In genomic region chr7:152759655-152760383, GRCh38 we compare ENCODE assay signal across 1 cellular context.
TF ChIP-seq lines count a peak whose summit lies in the region.

Gene ACTR3B, plus strand, starts transcription at chr7:152759752. Its CDS starts 131 bp downstream, at chr7:152759883.

TF ChIP-seq in K562, 482 proteins besides CTCF, POLR2A, EP300 and RAD21 (continued from another document and continues in another):
- no peak for TF ChIP-seq GABPB2 (CRISPR knock-in tag; conservative IDR thresholded peaks at IDR 0.05)
- no peak for TF ChIP-seq CEBPZ (IDR thresholded peaks at IDR 0.05; ENCODE audit: borderline replicate concordance, low read depth, low read length)
- TF ChIP-seq OTX1 (CRISPR knock-in tag; IDR thresholded peaks at IDR 0.05), result 0 out of 2 replicates have a peak, but pooled peaks have one; percentile 19
- no peak; the same call in none of the 2 replicates for TF ChIP-seq POLR2H (tag; IDR thresholded peaks at IDR 0.05; ENCODE audit: low read depth)
- TF ChIP-seq ZNF507 (tag; conservative IDR thresholded peaks at IDR 0.05), result no peak
- no peak for TF ChIP-seq ZNF143 (CRISPR knock-in tag; IDR thresholded peaks at IDR 0.05)
- TF ChIP-seq TRIM28 (IDR thresholded peaks at IDR 0.05), result no peak
- peak; percentile 58 for TF ChIP-seq USF2 (CRISPR knock-in tag; IDR thresholded peaks at IDR 0.05)
- TF ChIP-seq RNF219 (CRISPR knock-in tag; IDR thresholded peaks at IDR 0.05), result no peak
- no peak for TF ChIP-seq NCOA6 (IDR thresholded peaks at IDR 0.05)
- TF ChIP-seq RB1 (IDR thresholded peaks at IDR 0.05; ENCODE audit: low read depth), result peak; percentile 92
- TF ChIP-seq GATAD2A (IDR thresholded peaks at IDR 0.05), result peak; percentile 45; the same call in 1 of the 2 replicates
- no peak for TF ChIP-seq HDAC2 (IDR thresholded peaks at IDR 0.05)
- TF ChIP-seq HDAC1 (IDR thresholded peaks at IDR 0.05), result peak in 1 of 2 experiments; percentile 91; a peak in 2 of 4 replicates
- TF ChIP-seq RREB1 (CRISPR knock-in tag; IDR thresholded peaks at IDR 0.05), result peak; percentile 81; the same call in 1 of the 2 replicates
- TF ChIP-seq CSDE1 (IDR thresholded peaks at IDR 0.05), result no peak
- no peak for TF ChIP-seq CEBPG (CRISPR knock-in tag; IDR thresholded peaks at IDR 0.05)
- no peak for TF ChIP-seq CEBPG (tag; conservative IDR thresholded peaks at IDR 0.05 in 1 of 2, IDR thresholded peaks at IDR 0.05 in 1 of 2)
- no peak for TF ChIP-seq ZNF449 (CRISPR knock-in tag; IDR thresholded peaks at IDR 0.05)
- no peak; the same call in 1 of the 2 replicates for TF ChIP-seq ESRRA (IDR thresholded peaks at IDR 0.05; ENCODE audit: borderline replicate concordance, low read depth)
- peak; percentile 40; the same call in 1 of the 2 replicates for TF ChIP-seq ZBTB12 (CRISPR knock-in tag; IDR thresholded peaks at IDR 0.05)
- no peak for TF ChIP-seq TFAM (CRISPR knock-in tag; conservative IDR thresholded peaks at IDR 0.05)
- TF ChIP-seq ZNF586 (CRISPR knock-in tag; conservative IDR thresholded peaks at IDR 0.05), result no peak
- no peak for TF ChIP-seq ZNF436 (CRISPR knock-in tag; IDR thresholded peaks at IDR 0.05)
- no peak for TF ChIP-seq ZBTB8A (IDR thresholded peaks at IDR 0.05; ENCODE audit: partially characterized antibody)
- no peak for TF ChIP-seq ZFP36 (IDR thresholded peaks at IDR 0.05; ENCODE audit: low read depth, low read length, partially characterized antibody)
- TF ChIP-seq ZNF239 (CRISPR knock-in tag; IDR thresholded peaks at IDR 0.05), result no peak
- TF ChIP-seq ZFP1 (CRISPR knock-in tag; IDR thresholded peaks at IDR 0.05), result no peak
- TF ChIP-seq ZNF197 (CRISPR knock-in tag; IDR thresholded peaks at IDR 0.05; ENCODE audit: low read depth), result no peak
- TF ChIP-seq HCFC1 (IDR thresholded peaks at IDR 0.05; ENCODE audit: low read depth, low read length), result no peak; the same call in 1 of the 2 replicates
- TF ChIP-seq NEUROD1 (IDR thresholded peaks at IDR 0.05; ENCODE audit: borderline replicate concordance, low read depth, low read length, partially characterized antibody), result no peak
- no peak for TF ChIP-seq ZNF696 (CRISPR knock-in tag; conservative IDR thresholded peaks at IDR 0.05)
- no peak for TF ChIP-seq HDAC6 (IDR thresholded peaks at IDR 0.05; ENCODE audit: low read depth, low read length)
- peak; percentile 46; the same call in 1 of the 2 replicates for TF ChIP-seq ZNF232 (CRISPR knock-in tag; IDR thresholded peaks at IDR 0.05)
- no peak for TF ChIP-seq THRAP3 (IDR thresholded peaks at IDR 0.05; ENCODE audit: borderline replicate concordance)
- TF ChIP-seq CCAR2 (IDR thresholded peaks at IDR 0.05; ENCODE audit: low read depth, low read length), result no peak
- no peak for TF ChIP-seq YBX1 (IDR thresholded peaks at IDR 0.05)
- TF ChIP-seq ZNF184 (CRISPR knock-in tag; IDR thresholded peaks at IDR 0.05), result no peak
- peak; percentile 85; the same call in 1 of the 2 replicates for TF ChIP-seq GTF2E2 (tag; IDR thresholded peaks at IDR 0.05)
- TF ChIP-seq ZBTB34 (CRISPR knock-in tag; IDR thresholded peaks at IDR 0.05), result no peak
